ENCODE assay signal across 16 cellular contexts in genomic region chr7:101436857-101437576, GRCh38.
A peak's percentile ranks its signal among the peaks of the same experiment; 100 is the strongest.
DNase-seq lines count a peak whose midpoint lies in the region; ATAC-seq and TF ChIP-seq lines count a peak whose summit lies in the region.
"Had no signal": no experiment of that assay in that cellular context is flagged by ENCODE, and none has a peak within 500 bp of the region (broad histone marks: within the 10 kb centered on the region; RNA-seq: fewer than 3 reads in every experiment).

No MANE protein-coding gene starts in this region.

- DNase-seq in MCF 10A (ENCODE audit: unreplicated experiment) (peak; percentile 28), breast epithelium (ENCODE audit: low spot score in 2 of 2) (no peak), Panc1 (ENCODE audit: low read depth, low spot score) (no peak), iPS DF 4.7 (ENCODE audit: extremely low read depth, low spot score) (peak; percentile 38), transverse colon (peak; percentile 16), GM13976 (ENCODE audit: low spot score) (no peak), caudate nucleus (lab: John Stamatoyannopoulos, UW) (no peak), activated gamma-delta T cell treated with Interleukin-2 at 50 U/mL for 16 hours (no peak)
- DNase-seq: activated CD8-positive, alpha-beta T cell treated with anti-CD3 and anti-CD28 coated beads, Interleukin-2, amount 10 ng/mL, durations not matched to agents 7 days and 5 days; activated naive CD4-positive, alpha-beta T cell treated with anti-CD3 and anti-CD28 coated beads for 36 hours; HFFc6; midbrain; NCI-H2029; T-helper 17 cell had no signal

- no peaks in the 10 kb centered on the region for H3K4me1 Mint-ChIP-seq in MCF 10A (ENCODE audit: insufficient read depth, unreplicated experiment)

- H3K27me3 ChIP-seq in breast epithelium (peaks cover 0 to 29% of the 10 kb centered on the region in 2 donors), Panc1 (ENCODE audit: control insufficient read depth, insufficient read depth, low read length) (no peaks in the 10 kb centered on the region), transverse colon (peaks cover 50% of the 10 kb centered on the region)
- H3K27me3 ChIP-seq: vagina had no signal

- TF ChIP-seq EP300 in transverse colon (IDR thresholded peaks at IDR 0.05; ENCODE audit: low read depth): no peak

- peaks cover 58% of the 10 kb centered on the region for H3K27me3 Mint-ChIP-seq in MCF 10A (ENCODE audit: insufficient read depth, unreplicated experiment)
- H3K27me3 Mint-ChIP-seq: progenitor cell of endocrine pancreas had no signal

- 66 to 100% methylated on average over 1 to 19 of the region's 19 CpGs for WGBS in transverse colon (ENCODE audit: low coverage in 1 of 2), 2 donors

- BruUV-seq in MCF 10A (replicated peaks; lab: Mats Ljungman, UMichigan): no TSS peak
- BruUV-seq in Panc1 (replicated peaks; lab: Mats Ljungman, UMichigan): no TSS peak

- H3K4me3 ChIP-seq in breast epithelium (no peak overlapping the region), Panc1 (ENCODE audit: low read depth in 2 of 2, low read length in 2 of 2) (no peak overlapping the region), transverse colon (no peak overlapping the region)
- H3K4me3 ChIP-seq: vagina had no signal

- no peaks in the 10 kb centered on the region for H3K36me3 ChIP-seq in breast epithelium
- no peaks in the 10 kb centered on the region for H3K36me3 ChIP-seq in Panc1 (ENCODE audit: control insufficient read depth, insufficient read depth, low read length)
- no peaks in the 10 kb centered on the region for H3K36me3 ChIP-seq in transverse colon
- H3K36me3 ChIP-seq: vagina had no signal

- no peak overlapping the region for H3K27ac Mint-ChIP-seq in MCF 10A (ENCODE audit: low read depth, unreplicated experiment)
- H3K27ac Mint-ChIP-seq: activated CD8-positive, alpha-beta T cell treated with anti-CD3 and anti-CD28 coated beads, Interleukin-2, amount 10 ng/mL, durations not matched to agents 7 days and 5 days; activated naive CD4-positive, alpha-beta T cell treated with anti-CD3 and anti-CD28 coated beads for 36 hours; HFFc6; progenitor cell of endocrine pancreas; T-helper 17 cell had no signal

- CTCF ChIA-PET in MCF 10A (lab: Yijun Ruan, JAX): interaction anchor here (0.6 to 1.7 kb wide), 4 partner anchors 13 to 188 kb away, joined by 3 to 5 read pairs (median 4); no protein-coding TSS in a partner anchor
- CTCF ChIA-PET in Panc1 (lab: Charles Lee): interaction anchor here (0.5 to 0.6 kb wide), 2 partner anchors 74 to 209 kb away, joined by 5 to 11 read pairs; partner anchors contain the start of gene COL26A1

- POLR2A ChIA-PET in MCF 10A (lab: Yijun Ruan, JAX) (interaction anchor here (0.7 kb wide), 1 partner anchor 75 kb away, joined by 3 read pairs; no protein-coding TSS in a partner anchor), Panc1 (lab: Charles Lee) (interaction anchor here (0.6 kb wide), 1 partner anchor 69 kb away, joined by 3 read pairs; no protein-coding TSS in a partner anchor)

- H3K9me3 ChIP-seq in breast epithelium (no peaks in the 10 kb centered on the region), Panc1 (ENCODE audit: control insufficient read depth, insufficient read depth, low read depth, low read length) (no peaks in the 10 kb centered on the region), transverse colon (no peaks in the 10 kb centered on the region)
- H3K9me3 ChIP-seq: vagina had no signal

- in situ Hi-C loops in Panc1 (cut with HindIII; ENCODE audit: low pct_unique_long_range_greater_than_20kb, low sequenced_read_pairs) (no loop called here), transverse colon (cut with MboI; ENCODE audit: low pct_ligation_motif_present in 1 of 4, low pct_unique_long_range_greater_than_20kb in 1 of 4, low sequenced_read_pairs in 3 of 4) (no loop called here), GM13976 (cut with MboI; ENCODE audit: low sequenced_read_pairs, unreplicated experiment) (no loop called here)

- H3K36me3 Mint-ChIP-seq in MCF 10A (ENCODE audit: insufficient read depth, unreplicated experiment): no peaks in the 10 kb centered on the region

- ATAC-seq in Panc1: peak; percentile 55
- ATAC-seq: activated CD8-positive, alpha-beta T cell treated with anti-CD3 and anti-CD28 coated beads, Interleukin-2, amount 10 ng/mL, durations not matched to agents 7 days and 5 days; T-helper 17 cell had no signal

- TF ChIP-seq CTCF in MCF 10A (IDR thresholded peaks at IDR 0.05; ENCODE audit: unreplicated experiment) (no peak), breast epithelium (IDR thresholded peaks at IDR 0.05) (no peak), Panc1 (IDR thresholded peaks at IDR 0.05) (no peak), transverse colon (IDR thresholded peaks at IDR 0.05) (no peak), GM13976 (IDR thresholded peaks at IDR 0.05; ENCODE audit: borderline replicate concordance, control extremely low read depth, extremely low read depth, insufficient read depth, missing control alignments) (no peak)

- no peak overlapping the region for H3K4me3 Mint-ChIP-seq in MCF 10A (ENCODE audit: unreplicated experiment)
- H3K4me3 Mint-ChIP-seq: activated CD8-positive, alpha-beta T cell treated with anti-CD3 and anti-CD28 coated beads, Interleukin-2, amount 10 ng/mL, durations not matched to agents 7 days and 5 days; activated naive CD4-positive, alpha-beta T cell treated with anti-CD3 and anti-CD28 coated beads for 36 hours; HFFc6; T-helper 17 cell had no signal

- TF ChIP-seq POLR2A in breast epithelium (IDR thresholded peaks at IDR 0.05): no peak
- no peak for TF ChIP-seq POLR2A in transverse colon (IDR thresholded peaks at IDR 0.05)

- no peaks in the 10 kb centered on the region for H3K9me3 Mint-ChIP-seq in MCF 10A (ENCODE audit: unreplicated experiment)
- H3K9me3 Mint-ChIP-seq: activated naive CD4-positive, alpha-beta T cell treated with anti-CD3 and anti-CD28 coated beads for 36 hours; HFFc6 had no signal

- no peak overlapping the region for H3K27ac ChIP-seq in breast epithelium
- H3K27ac ChIP-seq in Panc1 (ENCODE audit: low read length): no peak overlapping the region
- no peak overlapping the region for H3K27ac ChIP-seq in transverse colon
- no peak overlapping the region for H3K27ac ChIP-seq in caudate nucleus (ENCODE audit: low read depth, low read length)
- H3K27ac ChIP-seq: vagina had no signal

- intact Hi-C loops in MCF 10A (cut with micrococcal nuclease) (no loop called here), breast epithelium (cut with DNase I; ENCODE audit: low total_unique reads) (no loop called here), Panc1 (cut with micrococcal nuclease; ENCODE audit: unreplicated experiment) (no loop called here), transverse colon (cut with DNase I; ENCODE audit: low total_unique reads) (loop anchor here (2.0 kb wide), 1 partner anchor 72 kb away; no protein-coding TSS in a partner anchor)

- H3K4me1 ChIP-seq in breast epithelium (no peaks in the 10 kb centered on the region), Panc1 (ENCODE audit: control insufficient read depth, insufficient read depth, low read length) (peaks cover 6% of the 10 kb centered on the region), transverse colon (no peaks in the 10 kb centered on the region)
- H3K4me1 ChIP-seq: vagina had no signal

Comparison
In these comparisons a context has a peak if more than half of its experiments do, and no peak if none do; other contexts are left out.
1. DNase-seq: peak in MCF 10A (single experiment), iPS DF 4.7 (single experiment) and transverse colon (single experiment); none in breast epithelium (0 of 2), Panc1 (single experiment), GM13976 (single experiment), caudate nucleus (0 of 61) and activated gamma-delta T cell treated with Interleukin-2 at 50 U/mL for 16 hours (single experiment).